Comparison of ENCODE assay signal across 25 cellular contexts in the genomic region with DNA sequence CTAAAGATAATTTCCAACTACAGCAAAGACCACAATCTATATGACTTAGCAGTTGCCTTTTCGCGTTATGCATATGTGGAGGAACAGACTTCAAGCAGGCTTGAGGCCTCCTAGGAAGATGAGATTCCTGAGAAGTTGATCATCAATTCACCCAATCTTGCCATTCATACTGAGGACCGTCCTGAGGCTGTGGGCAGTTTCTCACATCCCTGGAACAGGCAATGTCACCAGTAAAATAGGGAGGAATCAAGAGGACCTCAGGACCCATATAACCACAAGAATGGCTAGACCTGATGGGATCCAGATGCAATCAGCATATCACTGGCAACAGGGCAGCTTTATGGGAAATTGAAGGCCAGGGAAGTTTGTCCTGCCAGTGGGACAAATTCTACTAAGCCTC. TPM values are rescaled to one million over a fixed set of nuclear protein-coding genes. Genes with fewer than 3 reads are reported as not detected.
DNase-seq lines count a peak whose midpoint lies in the region; ATAC-seq lines count a peak whose summit lies in the region.
"Had no signal": no experiment of that assay in that cellular context is flagged by ENCODE, and none has a peak within 500 bp of the region (broad histone marks: within the 10 kb centered on the region; RNA-seq: fewer than 3 reads in every experiment).

No MANE protein-coding gene starts in this region.

- intact Hi-C loops in activated CD4-positive, alpha-beta T cell treated with anti-CD3 and anti-CD28 coated beads, Interleukin-2, amount 10 ng/mL, durations not matched to agents 24 days and 14 days (cut with micrococcal nuclease): no loop called here
- intact Hi-C loops in left cardiac atrium (cut with DNase I): no loop called here

- WGBS in thymus: 96% methylated on average over 3 of the region's 3 CpGs

- H3K27ac ChIP-seq in thymus (ENCODE audit: low read depth): peak overlapping the region; percentile 18
- H3K27ac ChIP-seq: C4-2B, esophagus squamous epithelium, heart right ventricle, skin epidermis, stomach, upper lobe of right lung had no signal

- H3K4me3 Mint-ChIP-seq in activated CD4-positive, alpha-beta T cell treated with anti-CD3 and anti-CD28 coated beads, Interleukin-2, amount 10 ng/mL, durations not matched to agents 24 days and 14 days: no peak overlapping the region
- H3K4me3 Mint-ChIP-seq: central memory CD8-positive, alpha-beta T cell had no signal

- peak; percentile 40 for DNase-seq in activated CD4-positive, alpha-beta T cell treated with anti-CD3 and anti-CD28 coated beads, Interleukin-2, amount 10 ng/mL, durations not matched to agents 24 days and 14 days
- DNase-seq in activated CD4-positive, alpha-beta T cell treated with anti-CD3 and anti-CD28 coated beads, Interleukin-2, amount 50 U/mL, for 4 hours: no peak
- peak; percentile 23 for DNase-seq in amniotic stem cell (lab: John Stamatoyannopoulos, UW)
- peak; percentile 3 for DNase-seq in glomerular visceral epithelial cell (ENCODE audit: extremely low spot score)
- DNase-seq in NCI-H226: no peak
- no peak for DNase-seq in left cardiac atrium
- DNase-seq: activated CD4-positive, alpha-beta T cell treated with anti-CD3 and anti-CD28 coated beads for 1 hour; effector CD4-positive, alpha-beta T cell; esophagus squamous epithelium; heart right ventricle; kidney; naive thymus-derived CD4-positive, alpha-beta T cell; NCI-H187 treated with DMSO at 0.1 percent for 48 hours; NCI-H2227 treated with DMSO at 0.1 percent for 48 hours; posterior cingulate gyrus; stimulated activated CD4-positive, alpha-beta T cell treated with anti-CD3 and anti-CD28 coated beads, Interleukin-2, amount 100 ng/mL, for 48 hours; stomach; upper lobe of right lung had no signal

- H3K4me1 Mint-ChIP-seq in activated CD4-positive, alpha-beta T cell treated with anti-CD3 and anti-CD28 coated beads, Interleukin-2, amount 10 ng/mL, durations not matched to agents 24 days and 14 days: peaks cover 49% of the 10 kb centered on the region

- H3K4me3 ChIP-seq in thymus (ENCODE audit: low read length): no peak overlapping the region
- H3K4me3 ChIP-seq: esophagus squamous epithelium, heart right ventricle, K562, skin epidermis, stomach, upper lobe of right lung had no signal

- no peaks in the 10 kb centered on the region for H3K27me3 ChIP-seq in thymus (ENCODE audit: control insufficient read depth, insufficient read depth)
- H3K27me3 ChIP-seq: esophagus squamous epithelium, heart right ventricle, stomach, upper lobe of right lung had no signal

- ATAC-seq in GM19324 (IDR thresholded peaks at IDR 0.05; ENCODE audit: low FRiP score, unreplicated experiment): no peak
- ATAC-seq in left cardiac atrium: no peak
- ATAC-seq: HCT116; naive thymus-derived CD4-positive, alpha-beta T cell; upper lobe of right lung had no signal

- peaks cover 21% of the 10 kb centered on the region for H3K36me3 Mint-ChIP-seq in activated CD4-positive, alpha-beta T cell treated with anti-CD3 and anti-CD28 coated beads, Interleukin-2, amount 10 ng/mL, durations not matched to agents 24 days and 14 days (ENCODE audit: low read depth)

- H3K9me3 Mint-ChIP-seq in activated CD4-positive, alpha-beta T cell treated with anti-CD3 and anti-CD28 coated beads, Interleukin-2, amount 10 ng/mL, durations not matched to agents 24 days and 14 days: no peaks in the 10 kb centered on the region
- H3K9me3 Mint-ChIP-seq: central memory CD8-positive, alpha-beta T cell; naive thymus-derived CD4-positive, alpha-beta T cell had no signal

- H3K4me1 ChIP-seq in thymus (ENCODE audit: control insufficient read depth, insufficient read depth, low read length): no peaks in the 10 kb centered on the region

- no peak overlapping the region for H3K27ac Mint-ChIP-seq in activated CD4-positive, alpha-beta T cell treated with anti-CD3 and anti-CD28 coated beads, Interleukin-2, amount 10 ng/mL, durations not matched to agents 24 days and 14 days

- no peaks in the 10 kb centered on the region for H3K27me3 Mint-ChIP-seq in activated CD4-positive, alpha-beta T cell treated with anti-CD3 and anti-CD28 coated beads, Interleukin-2, amount 10 ng/mL, durations not matched to agents 24 days and 14 days
- H3K27me3 Mint-ChIP-seq: central memory CD8-positive, alpha-beta T cell; naive thymus-derived CD4-positive, alpha-beta T cell had no signal

- H3K36me3 ChIP-seq in thymus (ENCODE audit: control insufficient read depth, insufficient read depth): no peaks in the 10 kb centered on the region
- H3K36me3 ChIP-seq: upper lobe of right lung had no signal

- no peaks in the 10 kb centered on the region for H3K9me3 ChIP-seq in thymus (ENCODE audit: control insufficient read depth)
- H3K9me3 ChIP-seq: esophagus squamous epithelium, heart right ventricle, stomach, upper lobe of right lung had no signal

RNA-seq across cellular contexts. Expression of a gene that starts 17.3 kb away (rescaled TPM):
- total RNA-seq in activated CD4-positive, alpha-beta T cell treated with anti-CD3 and anti-CD28 coated beads, Interleukin-2, amount 10 ng/mL, durations not matched to agents 24 days and 14 days: 21.8 and 25.9 TPM in 2 replicates
- 6.3 TPM for polyA plus RNA-seq in thymus
- 10 to 100 TPM in 1 of 2 donors, 1 to 10 TPM in 1; 9.0 to 12.7 TPM for total RNA-seq in left cardiac atrium

Comparison
In these comparisons a context has a peak if more than half of its experiments do, and no peak if none do; other contexts are left out.
1. DNase-seq: peak in activated CD4-positive, alpha-beta T cell treated with anti-CD3 and anti-CD28 coated beads, Interleukin-2, amount 10 ng/mL, durations not matched to agents 24 days and 14 days (single experiment), amniotic stem cell (single experiment) and glomerular visceral epithelial cell (single experiment); none in activated CD4-positive, alpha-beta T cell treated with anti-CD3 and anti-CD28 coated beads, Interleukin-2, amount 50 U/mL, for 4 hours (0 of 2), NCI-H226 (single experiment) and left cardiac atrium (single experiment).